8 cellular contexts compared by ENCODE assay signal in genomic region chr22:31945478-31945815, GRCh38. TPM values are rescaled to one million over a fixed set of nuclear protein-coding genes. Genes with fewer than 3 reads are reported as not detected.
DNase-seq lines count a peak whose midpoint lies in the region; ATAC-seq and TF ChIP-seq lines count a peak whose summit lies in the region.

No MANE protein-coding gene starts in this region.

- H3K4me1 ChIP-seq in skeletal muscle satellite cell (ENCODE audit: control insufficient read depth, insufficient read depth, low read length): peaks cover 31% of the 10 kb centered on the region

- no peak for TF ChIP-seq CTCF in fibroblast of the aortic adventitia (IDR thresholded peaks at IDR 0.05; ENCODE audit: insufficient read depth, low read length)

- peak overlapping the region; percentile 93 for H3K9ac ChIP-seq in skeletal muscle satellite cell (ENCODE audit: low read depth, low read length)

- H3K27me3 ChIP-seq in skeletal muscle satellite cell (ENCODE audit: control insufficient read depth, insufficient read depth, low read length): no peaks in the 10 kb centered on the region

- H3K36me3 ChIP-seq in skeletal muscle satellite cell (ENCODE audit: insufficient read depth, low read length): peaks cover 26% of the 10 kb centered on the region

- no peak for ATAC-seq in GM18498 (IDR thresholded peaks at IDR 0.05; ENCODE audit: unreplicated experiment)
- ATAC-seq in HG03457 (IDR thresholded peaks at IDR 0.05; ENCODE audit: unreplicated experiment): no peak
- ATAC-seq in HG03045 (IDR thresholded peaks at IDR 0.05; ENCODE audit: unreplicated experiment): no peak

- peak; percentile 27 for DNase-seq in GM19238 (ENCODE audit: insufficient read length, low spot score)
- DNase-seq in OCI-M1 (lab: John Stamatoyannopoulos, UW): peak; percentile 43
- DNase-seq in fibroblast of the aortic adventitia (ENCODE audit: low read depth): no peak
- no peak for DNase-seq in SK-N-DZ (ENCODE audit: low spot score)

- H3K9me3 ChIP-seq in skeletal muscle satellite cell (replicated peaks; ENCODE audit: low read length): no peaks in the 10 kb centered on the region

- peak overlapping the region; percentile 93 for H3K4me2 ChIP-seq in skeletal muscle satellite cell (ENCODE audit: low read length)

- H3K4me3 ChIP-seq in fibroblast of the aortic adventitia (ENCODE audit: low read depth, low read length) (peak overlapping the region; percentile 89), skeletal muscle satellite cell (ENCODE audit: low read length) (peak overlapping the region; percentile 97)

RNA-seq across cellular contexts. Expression of gene YWHAH, which starts 1.1 kb away (rescaled TPM):
- 169 and 174 TPM in 2 replicates for total RNA-seq in fibroblast of the aortic adventitia (ENCODE audit: low replicate concordance)
- total RNA-seq in skeletal muscle satellite cell (2012; rRNA removed): 81.9 and 90.4 TPM in 2 replicates
- polyA plus RNA-seq in SK-N-DZ (2014; cell fraction: cytosol; rRNA removed): 138 and 160 TPM in 2 replicates
- polyA plus RNA-seq in SK-N-DZ (2014; cell fraction: nucleus; rRNA removed): 63.4 and 73.7 TPM in 2 replicates

Comparison
In these comparisons a context has a peak if more than half of its experiments do, and no peak if none do; other contexts are left out.
1. DNase-seq: peak in GM19238 (single experiment) and OCI-M1 (single experiment); none in fibroblast of the aortic adventitia (single experiment) and SK-N-DZ (single experiment).